ENCODE assay signal across 9 cellular contexts in the genomic region with DNA sequence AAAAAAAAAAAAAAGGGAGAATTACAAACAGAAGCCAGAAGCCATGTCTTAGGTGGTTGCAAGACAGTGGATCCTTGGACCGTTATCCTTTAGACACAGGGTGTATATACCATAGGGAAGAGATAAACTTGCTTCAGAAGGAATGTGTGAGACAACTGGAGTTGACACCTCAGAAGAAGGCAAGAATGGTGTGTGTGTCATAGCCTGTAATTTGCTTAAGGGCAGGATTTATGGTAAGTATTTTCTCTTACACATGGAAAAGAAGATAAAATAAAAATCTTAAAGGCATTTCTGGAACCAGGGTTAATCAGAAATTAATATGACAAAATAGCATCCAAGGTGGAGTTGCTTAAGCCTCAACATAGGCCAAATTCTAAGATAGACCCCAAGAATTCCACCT.
"Had no signal": no experiment of that assay in that cellular context is flagged by ENCODE, and none has a peak within 500 bp of the region (broad histone marks: within the 10 kb centered on the region; RNA-seq: fewer than 3 reads in every experiment).

No MANE protein-coding gene starts in this region.

- ATAC-seq: HCT116, HepG2 had no signal

- H3K9ac ChIP-seq: GM23248, KMS-11 had no signal

- H3K4me2 ChIP-seq: KMS-11 had no signal

- H3K4me3 ChIP-seq: GM23248, HAP-1 had no signal

- H3K4me1 ChIP-seq: HAP-1 had no signal

- H3K27ac ChIP-seq: GM23248, HL-60, KMS-11 had no signal

- H3K36me3 ChIP-seq: HAP-1 had no signal

- FAIRE-seq: HepG2 had no signal

- DNase-seq: GM23248, H7, HFFc6, KBM-7 had no signal

- H3K9me3 ChIP-seq: HAP-1 had no signal

- H2AFZ ChIP-seq: GM23248 had no signal
